In the genomic region with DNA sequence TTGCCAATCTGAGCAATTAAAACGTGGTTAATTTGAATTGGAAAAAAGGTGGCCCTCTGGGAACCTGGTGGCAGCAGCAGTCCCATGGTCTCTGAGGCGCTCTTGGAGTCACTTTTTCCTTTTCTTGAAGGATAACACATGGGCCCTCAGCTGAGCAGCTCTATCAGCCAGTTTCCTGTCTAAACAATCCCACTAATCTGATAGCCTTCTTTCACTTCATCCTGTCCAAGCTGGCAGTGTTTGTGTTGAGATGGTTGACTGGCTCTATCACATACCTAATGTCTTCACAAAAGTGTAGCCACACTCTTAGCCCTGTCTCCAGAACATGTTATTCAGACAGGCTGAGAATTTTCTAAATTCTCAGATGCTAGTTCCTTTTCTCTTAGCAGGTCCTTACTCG, we compare ENCODE assay signal across 1 cellular context.
TF ChIP-seq lines count a peak whose summit lies in the region.

No MANE protein-coding gene starts in this region.

TF ChIP-seq in endothelial cell of umbilical vein, 7 proteins besides CTCF, POLR2A, EP300 and RAD21:
- TF ChIP-seq EZH2 (IDR thresholded peaks at IDR 0.05; ENCODE audit: borderline replicate concordance, low read depth, low read length, severe bottlenecking), result no peak
- TF ChIP-seq MAX (IDR thresholded peaks at IDR 0.05; ENCODE audit: insufficient read depth, insufficient read length), result no peak
- no peak for TF ChIP-seq JUN (IDR thresholded peaks at IDR 0.05; ENCODE audit: borderline replicate concordance, insufficient read depth, insufficient read length, low read depth)
- TF ChIP-seq POLR2AphosphoS5 (IDR thresholded peaks at IDR 0.05; ENCODE audit: insufficient read depth, low read depth, low read length), result no peak
- TF ChIP-seq GATA2 (IDR thresholded peaks at IDR 0.05; ENCODE audit: insufficient read depth, insufficient read length, low read depth, low read length), result no peak
- no peak for TF ChIP-seq MYC (IDR thresholded peaks at IDR 0.05; ENCODE audit: low read depth, low read length)
- TF ChIP-seq FOS (IDR thresholded peaks at IDR 0.05; ENCODE audit: borderline replicate concordance, insufficient read depth, low read length), result no peak
